Comparison of ENCODE assay signal across 25 cellular contexts in genomic region chr12:11534064-11534463, GRCh38.
DNase-seq lines count a peak whose midpoint lies in the region; ATAC-seq, FAIRE-seq and TF ChIP-seq lines count a peak whose summit lies in the region.
"Had no signal": no experiment of that assay in that cellular context is flagged by ENCODE, and none has a peak within 500 bp of the region (broad histone marks: within the 10 kb centered on the region; RNA-seq: fewer than 3 reads in every experiment).

No MANE protein-coding gene starts in this region.

- H3K79me2 ChIP-seq in K562 (ENCODE audit: control insufficient read depth, insufficient read depth, low read length): no peaks in the 10 kb centered on the region

- no peak overlapping the region for H4K8ac ChIP-seq in IMR-90 (ENCODE audit: low read depth in 2 of 2, low read length in 2 of 2)

- TF ChIP-seq CTCF in IMR-90 (conservative IDR thresholded peaks at IDR 0.05; ENCODE audit: low read depth, low read length): no peak
- TF ChIP-seq CTCF in K562 (IDR thresholded peaks at IDR 0.05 in 2 of 3, conservative IDR thresholded peaks at IDR 0.05 in 1 of 3; ENCODE audit: insufficient read depth in 2 of 3, low read depth in 1 of 3, low read length in 3 of 3): no peak

- H3K9ac ChIP-seq in IMR-90 (ENCODE audit: low read depth, low read length): no peak overlapping the region
- H3K9ac ChIP-seq in K562 (ENCODE audit: insufficient read depth in 1 of 2, low read depth in 2 of 2, low read length in 2 of 2): no peak overlapping the region
- H3K9ac ChIP-seq: BLaER1 had no signal

- H2AFZ ChIP-seq in IMR-90 (replicated peaks; ENCODE audit: low read length, poor library complexity) (no peak overlapping the region), K562 (ENCODE audit: low read depth, low read length) (no peak overlapping the region)

- ATAC-seq in IMR-90 (ENCODE audit: low read depth): no peak
- no peak for ATAC-seq in K562
- no peak for ATAC-seq in HG03521 (IDR thresholded peaks at IDR 0.05; ENCODE audit: unreplicated experiment)
- ATAC-seq in GM21619 (IDR thresholded peaks at IDR 0.05; ENCODE audit: unreplicated experiment): no peak
- ATAC-seq in GM18502 (IDR thresholded peaks at IDR 0.05; ENCODE audit: poor library complexity, unreplicated experiment): no peak

- H3K9me3 ChIP-seq in IMR-90 (ENCODE audit: control insufficient read depth, insufficient read depth, low read length) (no peaks in the 10 kb centered on the region), K562 (replicated peaks; ENCODE audit: control insufficient read depth, insufficient read depth, low read depth, low read length) (no peaks in the 10 kb centered on the region)
- H3K9me3 ChIP-seq: BE2C, BLaER1 had no signal

- no peaks in the 10 kb centered on the region for H3K79me1 ChIP-seq in IMR-90 (ENCODE audit: low read depth in 1 of 2, low read length in 2 of 2)

- H2BK120ac ChIP-seq in IMR-90 (ENCODE audit: low read depth, low read length): no peak overlapping the region

- H3K36me3 ChIP-seq in IMR-90 (ENCODE audit: control insufficient read depth, insufficient read depth, low read length): no peaks in the 10 kb centered on the region
- no peaks in the 10 kb centered on the region for H3K36me3 ChIP-seq in K562 (ENCODE audit: control insufficient read depth, insufficient read depth, low read length)
- H3K36me3 ChIP-seq: BE2C, BLaER1 had no signal

- no peak overlapping the region for H4K91ac ChIP-seq in IMR-90 (ENCODE audit: insufficient read depth, low read depth, low read length)

- no peak overlapping the region for H3K4me3 ChIP-seq in IMR-90 (ENCODE audit: insufficient read depth, low read depth, low read length)
- H3K4me3 ChIP-seq in K562: no peak overlapping the region
- H3K4me3 ChIP-seq: BLaER1, GM12878 had no signal

- no peak overlapping the region for H2AK5ac ChIP-seq in IMR-90 (ENCODE audit: low read depth, low read length)

- no peak overlapping the region for H2BK5ac ChIP-seq in IMR-90 (ENCODE audit: low read depth, low read length, poor library complexity, severe bottlenecking)

- H3K9me1 ChIP-seq in IMR-90 (ENCODE audit: insufficient read depth, low read length) (no peaks in the 10 kb centered on the region), K562 (ENCODE audit: control insufficient read depth, insufficient read depth, low read length) (no peaks in the 10 kb centered on the region)

- TF ChIP-seq RAD21 in IMR-90 (IDR thresholded peaks at IDR 0.05; ENCODE audit: low read length): no peak
- TF ChIP-seq RAD21 in K562 (CRISPR knock-in tag; conservative IDR thresholded peaks at IDR 0.05 in 1 of 2, IDR thresholded peaks at IDR 0.05 in 1 of 2): no peak

- H2AK9ac ChIP-seq in IMR-90 (replicated peaks; ENCODE audit: low read depth, low read length, poor library complexity): no peak overlapping the region

- H3K27ac ChIP-seq in IMR-90 (ENCODE audit: insufficient read depth, low read length) (no peak overlapping the region), K562 (ENCODE audit: extremely low read depth, low read depth, low read length) (no peak overlapping the region)
- H3K27ac ChIP-seq: BLaER1 had no signal

- TF ChIP-seq EP300 in K562 (IDR thresholded peaks at IDR 0.05; ENCODE audit: low read length): no peak

- H3K27me3 ChIP-seq in IMR-90 (ENCODE audit: control insufficient read depth, insufficient read depth, low read length): peaks cover 20% of the 10 kb centered on the region
- peaks cover 0 to 9% of the 10 kb centered on the region in 2 experiments; a peak in 2 of 5 replicates for H3K27me3 ChIP-seq in K562 (ENCODE audit: control insufficient read depth in 2 of 2, insufficient read depth in 2 of 2, low read length in 2 of 2)
- H3K27me3 ChIP-seq: BLaER1 had no signal

- no peak overlapping the region for H2BK15ac ChIP-seq in IMR-90 (ENCODE audit: low read depth, low read length)

- FAIRE-seq in GM18507 (lab: Jason Lieb, UNC): peak; percentile 41
- no peak for FAIRE-seq in K562 (lab: Jason Lieb, UNC)
- FAIRE-seq: A204.1, GM12878, GM12892 had no signal

- CTCF ChIA-PET in IMR-90 (lab: Yijun Ruan, JAX): interaction anchor here (0.5 kb wide), 1 partner anchor 385 kb away, joined by 5 read pairs; no protein-coding TSS in a partner anchor
- CTCF ChIA-PET in K562 (lab: Yijun Ruan, JAX; ENCODE audit: low intra/inter-chr PET ratio): no interaction called here

- no peak overlapping the region for H3K4ac ChIP-seq in IMR-90 (ENCODE audit: low read depth, low read length)

- H3K4me2 ChIP-seq in IMR-90 (ENCODE audit: low read depth, low read length) (no peak overlapping the region), K562 (ENCODE audit: insufficient read depth, low read length) (no peak overlapping the region)
- H3K4me2 ChIP-seq: BLaER1 had no signal

- H4K5ac ChIP-seq in IMR-90 (ENCODE audit: low read depth, low read length): no peak overlapping the region

- H3K23ac ChIP-seq in IMR-90 (ENCODE audit: low read depth, low read length): no peak overlapping the region

- H3K4me1 ChIP-seq in IMR-90 (ENCODE audit: control insufficient read depth, insufficient read depth, low read length) (no peaks in the 10 kb centered on the region), K562 (replicated peaks in 1 of 2; ENCODE audit: control insufficient read depth in 2 of 2, insufficient read depth in 2 of 2, low read length in 2 of 2) (no peaks in the 10 kb centered on the region)
- H3K4me1 ChIP-seq: BE2C, BLaER1 had no signal

- TF ChIP-seq POLR2A in IMR-90 (IDR thresholded peaks at IDR 0.05; ENCODE audit: low read depth, low read length) (no peak), K562 (conservative IDR thresholded peaks at IDR 0.05) (no peak)

- no peak overlapping the region for H3K14ac ChIP-seq in IMR-90 (replicated peaks; ENCODE audit: low read depth, low read length)

- in situ Hi-C loops in IMR-90 (cut with MboI; ENCODE audit: low sequenced_read_pairs) (no loop called here), K562 (cut with MboI) (no loop called here)

- no peak overlapping the region for H3K56ac ChIP-seq in IMR-90 (ENCODE audit: extremely low read depth, insufficient read depth, low read length)

- DNase-seq in GM18507 (ENCODE audit: extremely low spot score, insufficient read length, low read depth): no peak
- DNase-seq in IMR-90: no peak
- DNase-seq in K562 (ENCODE audit: extremely low read depth in 1 of 4, low spot score in 3 of 4): no peak
- DNase-seq: 8988T; ACHN; BE2C; C1 segment of cervical spinal cord; CD4-positive, alpha-beta memory T cell; CD4-positive, CD25-positive, alpha-beta regulatory T cell; CD8-positive, alpha-beta memory T cell; COR-L47; DMS 273 treated with DMSO at 0.1 percent for 48 hours; DMS153; DMS53; DMS79; DND-41; EL; GDM1 had no signal

- BruUV-seq in IMR-90 (replicated peaks; lab: Mats Ljungman, UMichigan) (no TSS peak), K562 (replicated peaks; lab: Mats Ljungman, UMichigan) (no TSS peak)

- intact Hi-C loops in IMR-90 (cut with micrococcal nuclease) (no loop called here), K562 (cut with micrococcal nuclease) (no loop called here)

- H3K18ac ChIP-seq in IMR-90 (ENCODE audit: low read depth, low read length): no peak overlapping the region

- H2BK20ac ChIP-seq in IMR-90 (ENCODE audit: low read depth, low read length): no peak overlapping the region

- no peaks in the 10 kb centered on the region for H4K20me1 ChIP-seq in IMR-90 (ENCODE audit: insufficient read depth, low read length)
- no peaks in the 10 kb centered on the region for H4K20me1 ChIP-seq in K562 (replicated peaks; ENCODE audit: control insufficient read depth, insufficient read depth, low read length)
- H4K20me1 ChIP-seq: BLaER1 had no signal

- POLR2A ChIA-PET in IMR-90 (lab: Charles Lee; ENCODE audit: unreplicated experiment) (no interaction called here), K562 (lab: Yijun Ruan, JAX) (no interaction called here)

- dilution Hi-C loops in IMR-90 (cut with HindIII; ENCODE audit: low sequenced_read_pairs, unreplicated experiment): no loop called here

TF ChIP-seq in IMR-90, 13 proteins besides CTCF, POLR2A, EP300 and RAD21:
- TF ChIP-seq USF2 (IDR thresholded peaks at IDR 0.05; ENCODE audit: low read depth, low read length) (no peak), RCOR1 (IDR thresholded peaks at IDR 0.05; ENCODE audit: insufficient replicate concordance, low read length) (no peak), FOS (IDR thresholded peaks at IDR 0.05; ENCODE audit: low read depth, low read length) (no peak), RFX5 (IDR thresholded peaks at IDR 0.05; ENCODE audit: low read depth, low read length) (no peak), CHD1 (IDR thresholded peaks at IDR 0.05; ENCODE audit: low read depth, low read length) (no peak), CEBPB (IDR thresholded peaks at IDR 0.05; ENCODE audit: low read depth, low read length) (peak; percentile 87)

TF ChIP-seq in K562, 482 proteins besides CTCF, POLR2A, EP300 and RAD21:
- TF ChIP-seq E2F5 (CRISPR knock-in tag; IDR thresholded peaks at IDR 0.05) (no peak), CEBPG (CRISPR knock-in tag; IDR thresholded peaks at IDR 0.05) (no peak), CEBPG (tag; conservative IDR thresholded peaks at IDR 0.05 in 1 of 2, IDR thresholded peaks at IDR 0.05 in 1 of 2) (peak in 1 of 2 experiments; percentile 84; a peak in 2 of 4 replicates), CEBPB (tag; IDR thresholded peaks at IDR 0.05) (peak; percentile 52; the same call in 1 of the 2 replicates)
TF ChIP-seq in K562: peak in this region for 2.
